Comparison of ENCODE assay signal across 8 cellular contexts in genomic region chr20:29873946-29874345, GRCh38.
DNase-seq lines count a peak whose midpoint lies in the region; ATAC-seq, FAIRE-seq and TF ChIP-seq lines count a peak whose summit lies in the region.

No MANE protein-coding gene starts in this region.

- H3K4me3 Mint-ChIP-seq in activated T-helper 17 cell treated with anti-CD3 and anti-CD28 coated beads, Interleukin-2, amount 50 U/mL, for 72 hours, result no peak overlapping the region

- H3K4me1 Mint-ChIP-seq in activated T-helper 17 cell treated with anti-CD3 and anti-CD28 coated beads, Interleukin-2, amount 50 U/mL, for 72 hours, result peaks cover 10% of the 10 kb centered on the region

- peaks cover 5% of the 10 kb centered on the region for H3K27me3 Mint-ChIP-seq in activated T-helper 17 cell treated with anti-CD3 and anti-CD28 coated beads, Interleukin-2, amount 50 U/mL, for 72 hours

- no peak for TF ChIP-seq POLR2A in GM12891 (IDR thresholded peaks at IDR 0.05; ENCODE audit: low read depth, low read length)

- FAIRE-seq in GM12891 (lab: Jason Lieb, UNC), result no peak

- H3K9me3 Mint-ChIP-seq in activated T-helper 17 cell treated with anti-CD3 and anti-CD28 coated beads, Interleukin-2, amount 50 U/mL, for 72 hours, result peaks cover 28% of the 10 kb centered on the region

- TF ChIP-seq CTCF in GM06990 (IDR thresholded peaks at IDR 0.05; ENCODE audit: insufficient read depth, low read length, poor library complexity, severe bottlenecking), result no peak

- DNase-seq in GM06990 (ENCODE audit: extremely low read depth, insufficient read length) (peak; percentile 57), NCI-H1105 (lab: John Stamatoyannopoulos, UW) (peak; percentile 41), amniotic epithelial cell (ENCODE audit: low read depth) (peak; percentile 31), left lobe of liver (ENCODE audit: low spot score) (peak; percentile 49), GM12891 (ENCODE audit: insufficient read length, low spot score) (no peak)

- H3K4me3 ChIP-seq in GM06990 (replicated peaks; ENCODE audit: low read depth, low read length), result peak overlapping the region; percentile 61

- H3K27ac Mint-ChIP-seq in activated T-helper 17 cell treated with anti-CD3 and anti-CD28 coated beads, Interleukin-2, amount 50 U/mL, for 72 hours, result no peak overlapping the region

- no peaks in the 10 kb centered on the region for H3K36me3 ChIP-seq in GM06990 (ENCODE audit: control insufficient read depth, insufficient read depth, low read length)

- H3K27me3 ChIP-seq in GM06990 (replicated peaks; ENCODE audit: control insufficient read depth, insufficient read depth, low read length), result no peaks in the 10 kb centered on the region

- H3K36me3 Mint-ChIP-seq in activated T-helper 17 cell treated with anti-CD3 and anti-CD28 coated beads, Interleukin-2, amount 50 U/mL, for 72 hours (ENCODE audit: low read depth), result no peaks in the 10 kb centered on the region

- ATAC-seq in left lobe of liver, result no peak
- no peak for ATAC-seq in activated T-helper 17 cell treated with anti-CD3 and anti-CD28 coated beads, Interleukin-2, amount 50 U/mL, for 72 hours (replicated peaks)
- no peak for ATAC-seq in HG02678 (IDR thresholded peaks at IDR 0.05; ENCODE audit: unreplicated experiment)
- ATAC-seq in HG02623 (IDR thresholded peaks at IDR 0.05; ENCODE audit: unreplicated experiment), result no peak

TF ChIP-seq in GM12891, 5 proteins besides CTCF, POLR2A, EP300 and RAD21:
- TF ChIP-seq TAF1 (IDR thresholded peaks at IDR 0.05; ENCODE audit: low read depth, low read length), result no peak
- TF ChIP-seq POLR2AphosphoS5 (IDR thresholded peaks at IDR 0.05; ENCODE audit: low read depth, low read length), result no peak
- TF ChIP-seq PAX5 (IDR thresholded peaks at IDR 0.05; ENCODE audit: insufficient read depth, low read length, severe bottlenecking), result no peak
